12 cellular contexts compared by ENCODE assay signal in the genomic region with DNA sequence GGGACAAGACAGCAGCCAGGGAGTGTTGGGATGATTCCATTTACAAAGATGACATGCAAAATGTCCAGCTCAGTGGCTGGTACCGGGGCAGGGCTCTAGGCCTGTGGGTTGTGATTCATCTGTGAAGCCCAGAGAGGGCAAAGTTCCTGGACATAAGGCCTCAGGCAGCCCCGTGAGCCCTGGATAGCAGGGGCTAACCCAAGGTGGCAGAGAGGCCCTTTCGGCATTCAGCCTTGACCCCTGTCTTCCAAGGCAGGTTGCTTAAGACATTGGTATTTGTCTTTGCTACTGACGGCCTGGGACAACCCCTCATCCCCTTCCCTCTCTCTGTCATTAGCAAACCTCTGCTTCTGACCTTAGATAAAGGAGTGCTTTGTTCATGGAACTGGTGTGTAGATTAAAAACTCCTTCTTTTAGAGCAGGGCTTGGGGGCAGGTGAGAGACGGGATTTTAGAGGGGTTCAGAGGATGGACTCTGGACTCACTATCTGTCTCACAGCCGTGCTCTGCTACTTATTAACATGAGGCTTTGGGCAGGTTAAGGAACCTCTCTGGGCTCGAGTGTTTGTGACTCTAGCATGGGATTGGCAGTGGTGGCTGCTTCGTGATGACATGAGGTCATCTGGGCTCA. TPM values are rescaled to one million over a fixed set of nuclear protein-coding genes. Genes with fewer than 3 reads are reported as not detected.
DNase-seq lines count a peak whose midpoint lies in the region; ATAC-seq and TF ChIP-seq lines count a peak whose summit lies in the region.
"Had no signal": no experiment of that assay in that cellular context is flagged by ENCODE, and none has a peak within 500 bp of the region (broad histone marks: within the 10 kb centered on the region; RNA-seq: fewer than 3 reads in every experiment).

No MANE protein-coding gene starts in this region.

- DNase-seq in SW480 (ENCODE audit: low spot score) (peak; percentile 22), kidney tubule cell (ENCODE audit: low spot score) (peak; percentile 80), renal cortical epithelial cell (ENCODE audit: low read depth) (peak; percentile 69), DMS153 treated with DMSO at 0.1 percent for 48 hours (lab: John Stamatoyannopoulos, UW; ENCODE audit: unreplicated experiment) (no peak), GM10266 (ENCODE audit: extremely low spot score) (no peak), NCI-H2196 treated with DMSO at 0.1 percent for 48 hours (lab: John Stamatoyannopoulos, UW; ENCODE audit: unreplicated experiment) (no peak), retina (no peak)
- DNase-seq: activated CD4-positive, alpha-beta T cell treated with anti-CD3 and anti-CD28 coated beads for 1 hour; activated naive CD8-positive, alpha-beta T cell treated with anti-CD3 and anti-CD28 coated beads, Interleukin-2, amount 50 U/mL, for 24 hours; OCI-M1; stimulated activated naive CD8-positive, alpha-beta T cell treated with anti-CD3 and anti-CD28 coated beads, Interleukin-15, Interleukin-2, amounts not matched to agents 100 U/mL and 50 U/mL, for 24 hours had no signal

- ATAC-seq in GM19324 (IDR thresholded peaks at IDR 0.05; ENCODE audit: low FRiP score, unreplicated experiment) = peak; percentile 29
- ATAC-seq: activated naive CD8-positive, alpha-beta T cell treated with anti-CD3 and anti-CD28 coated beads, Interleukin-2, amount 50 U/mL, for 24 hours; stimulated activated naive CD8-positive, alpha-beta T cell treated with anti-CD3 and anti-CD28 coated beads, Interleukin-15, Interleukin-2, amounts not matched to agents 100 U/mL and 50 U/mL, for 24 hours had no signal

- no peak for TF ChIP-seq CTCF in GM10266 (IDR thresholded peaks at IDR 0.05; ENCODE audit: control insufficient read depth, insufficient read depth, low read depth, missing control alignments)

RNA-seq across cellular contexts. Expression of a gene that starts 36.3 kb away (rescaled TPM):
- 37.4 and 55.9 TPM in 2 replicates for total RNA-seq in renal cortical epithelial cell

RNA-seq across cellular contexts. Expression of a gene that starts 57.2 kb away (rescaled TPM):
- total RNA-seq in renal cortical epithelial cell = 1.3 TPM in 1 of 2 replicates, not detected in the other

Comparison
In these comparisons a context has a peak if more than half of its experiments do, and no peak if none do; other contexts are left out.
1. DNase-seq: peak in SW480 (single experiment), kidney tubule cell (single experiment) and renal cortical epithelial cell (single experiment); none in DMS153 treated with DMSO at 0.1 percent for 48 hours (single experiment), GM10266 (single experiment), NCI-H2196 treated with DMSO at 0.1 percent for 48 hours (single experiment) and retina (single experiment).